In genomic region chr4:28557755-28558154, GRCh38 we compare ENCODE assay signal across 1 cellular context.
TF ChIP-seq lines count a peak whose summit lies in the region.

No MANE protein-coding gene starts in this region.

TF ChIP-seq in SK-N-SH, 30 proteins besides CTCF, POLR2A, EP300 and RAD21 (continued from another document):
- no peak for TF ChIP-seq IRF3 (IDR thresholded peaks at IDR 0.05; ENCODE audit: low read depth, low read length)
- no peak for TF ChIP-seq EZH2phosphoT487 (IDR thresholded peaks at IDR 0.05; ENCODE audit: borderline replicate concordance, low read depth)
- no peak for TF ChIP-seq NFIC (IDR thresholded peaks at IDR 0.05; ENCODE audit: borderline replicate concordance)
TF ChIP-seq in SK-N-SH: peak in this region for 0.
